8 cellular contexts compared by ENCODE assay signal in genomic region chr12:107685360-107686248, GRCh38. TPM values are rescaled to one million over a fixed set of nuclear protein-coding genes. Genes with fewer than 3 reads are reported as not detected.
A peak's percentile ranks its signal among the peaks of the same experiment; 100 is the strongest.
DNase-seq lines count a peak whose midpoint lies in the region; ATAC-seq and TF ChIP-seq lines count a peak whose summit lies in the region.

Gene PWP1, plus strand, starts transcription at chr12:107685799. Its CDS starts 101 bp downstream, at chr12:107685900.

- peaks cover 9% of the 10 kb centered on the region for H3K36me3 Mint-ChIP-seq in T-helper 17 cell (ENCODE audit: low read depth)

- ATAC-seq in GM18499 (IDR thresholded peaks at IDR 0.05; ENCODE audit: insufficient read depth, unreplicated experiment) (peak; percentile 68), HG02938 (IDR thresholded peaks at IDR 0.05; ENCODE audit: unreplicated experiment) (peak; percentile 83), T-helper 17 cell (peak; percentile 92), left ventricle myocardium superior (peak; percentile 98)

- TF ChIP-seq POLR2A in prostate gland (IDR thresholded peaks at IDR 0.05) = peak; percentile 50

- H3K27me3 ChIP-seq in prostate gland (replicated peaks; ENCODE audit: insufficient read depth) = no peaks in the 10 kb centered on the region

- H3K4me1 Mint-ChIP-seq in T-helper 17 cell = peaks cover 23% of the 10 kb centered on the region

- WGBS in prostate gland = under 1% methylated on average over 50 of the region's 51 CpGs

- peak within 1 kb of the TSS; percentile 66 to 68 for H3K27ac ChIP-seq in prostate gland

- intact Hi-C loops in left ventricle myocardium superior (cut with micrococcal nuclease) (no loop called here), prostate gland (cut with DNase I) (loop anchor here (10.0 kb wide), 1 partner anchor 829 kb away; the partner anchor contains the start of gene FICD)

- H3K4me3 ChIP-seq in prostate gland = peak within 1 kb of the TSS; percentile 66 to 86

- no peaks in the 10 kb centered on the region for H3K4me1 ChIP-seq in prostate gland (replicated peaks)

- DNase-seq in NCI-H187 (lab: John Stamatoyannopoulos, UW) = peak; percentile 93 to 95
- DNase-seq in T-helper 17 cell = peak; percentile 92 to 94 (median 93)
- DNase-seq in amygdala (lab: John Stamatoyannopoulos, UW) = peak; percentile 45 to 96 (median 84)
- DNase-seq in left ventricle myocardium superior = peak; percentile 98
- peak; percentile 94 for DNase-seq in prostate gland (ENCODE audit: low spot score)
- peak; percentile 94 for DNase-seq in ureter (ENCODE audit: low spot score)

- peaks cover 3% of the 10 kb centered on the region for H3K27me3 Mint-ChIP-seq in T-helper 17 cell

- H3K4me3 Mint-ChIP-seq in T-helper 17 cell = peak within 1 kb of the TSS; percentile 98

- no peaks in the 10 kb centered on the region for H3K9me3 ChIP-seq in T-helper 17 cell (ENCODE audit: control insufficient read depth, low read length, poor library complexity, severe bottlenecking)
- no peaks in the 10 kb centered on the region for H3K9me3 ChIP-seq in prostate gland

- peak within 1 kb of the TSS; percentile 99 for H3K27ac Mint-ChIP-seq in T-helper 17 cell

- peak in 1 of 4 experiments; percentile 9 for TF ChIP-seq CTCF in prostate gland (IDR thresholded peaks at IDR 0.05)

- H3K36me3 ChIP-seq in prostate gland = peaks cover 8% of the 10 kb centered on the region in 2 donors

RNA-seq across cellular contexts. Expression of gene PWP1, which starts in this region (rescaled TPM):
- total RNA-seq in T-helper 17 cell = 10 to 100 TPM; 24.8 to 26.9 TPM
- 12.0 TPM for total RNA-seq in left ventricle myocardium superior
- 10 to 100 TPM; 49.1 to 55.2 TPM for total RNA-seq in prostate gland
- total RNA-seq in ureter = 35.6 TPM

Comparison
In these comparisons a context has a peak if more than half of its experiments do, and no peak if none do; other contexts are left out.
1. Peak in every context shown above with its lines: DNase-seq, ATAC-seq, H3K4me3 ChIP-seq and H3K27ac ChIP-seq.